Comparison of ENCODE assay signal across 31 cellular contexts in the genomic region with DNA sequence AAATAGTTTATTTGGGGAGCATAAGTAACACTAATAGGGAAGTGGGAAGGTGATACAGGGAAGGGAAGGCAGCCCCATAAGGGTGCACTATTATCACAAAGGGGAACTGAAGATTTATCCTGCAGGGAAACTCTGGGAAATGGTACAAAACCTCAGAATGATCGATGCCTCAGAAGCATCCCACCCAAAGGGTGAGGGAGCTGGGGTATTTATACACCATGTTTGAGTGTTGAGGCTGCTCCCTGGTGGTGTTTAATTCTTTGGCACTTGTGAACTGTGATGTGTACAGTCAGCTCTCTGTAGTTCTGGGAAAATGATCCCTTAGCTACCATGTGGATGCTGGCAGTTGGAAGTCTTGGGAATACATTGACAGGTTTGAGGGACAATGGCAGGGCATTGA.
"Had no signal": no experiment of that assay in that cellular context is flagged by ENCODE, and none has a peak within 500 bp of the region (broad histone marks: within the 10 kb centered on the region; RNA-seq: fewer than 3 reads in every experiment).

No MANE protein-coding gene starts in this region.

- H3K9me3 Mint-ChIP-seq: activated CD4-positive, alpha-beta memory T cell treated with anti-CD3 and anti-CD28 coated beads for 36 hours; activated CD4-positive, alpha-beta T cell treated with anti-CD3 and anti-CD28 coated beads, Interleukin-2, amount 10 ng/mL, durations not matched to agents 24 days and 14 days; activated naive CD4-positive, alpha-beta T cell treated with anti-CD3 and anti-CD28 coated beads, Interleukin-2, amount 10 ng/mL, durations not matched to agents 7 days and 5 days; activated naive CD4-positive, alpha-beta T cell treated with anti-CD3 and anti-CD28 coated beads, Interleukin-2, amount 50 U/mL, for 72 hours; activated T-cell treated with anti-CD3 and anti-CD28 coated beads, Interleukin-2, amount 50 U/mL, for 24 hours; activated T-cell treated with anti-CD3 and anti-CD28 coated beads, Interleukin-2, amount 50 U/mL, for 72 hours; brain; central memory CD8-positive, alpha-beta T cell; dendritic cell treated with granulocyte-macrophage colony-stimulating factor and Interleukin-4, amounts not matched to agents 40 ng/mL and 50 ng/mL, for 4 days; endodermal cell; T-helper 2 cell treated with Interferon-gamma antibody and Interleukin-4, amounts not matched to agents 5 μg/mL and 100 μg/mL, for 36 hours had no signal

- H3K36me3 Mint-ChIP-seq: activated CD4-positive, alpha-beta memory T cell treated with anti-CD3 and anti-CD28 coated beads for 36 hours; activated naive CD4-positive, alpha-beta T cell treated with anti-CD3 and anti-CD28 coated beads, Interleukin-2, amount 10 ng/mL, durations not matched to agents 7 days and 5 days; activated naive CD4-positive, alpha-beta T cell treated with anti-CD3 and anti-CD28 coated beads, Interleukin-2, amount 50 U/mL, for 72 hours; brain had no signal

- H3K27ac ChIP-seq: ascending aorta, breast epithelium, coronary artery, dorsolateral prefrontal cortex had no signal

- DNase-seq: activated CD4-positive, alpha-beta memory T cell treated with anti-CD3 and anti-CD28 coated beads for 36 hours; activated CD4-positive, alpha-beta T cell treated with anti-CD3 and anti-CD28 coated beads for 36 hours; activated CD4-positive, alpha-beta T cell treated with anti-CD3 and anti-CD28 coated beads, Interleukin-2, amount 10 ng/mL, durations not matched to agents 24 days and 14 days; activated CD4-positive, CD25-positive, alpha-beta regulatory T cell; activated CD4-positive, CD25-positive, alpha-beta regulatory T cell treated with anti-CD3 and anti-CD28 coated beads, Interleukin-2, amount 50 U/mL, for 72 hours; activated CD8-positive, alpha-beta T cell treated with anti-CD3 and anti-CD28 coated beads, Interleukin-2, amount 10 ng/mL, durations not matched to agents 7 days and 5 days; activated gamma-delta T cell; activated naive CD4-positive, alpha-beta T cell; activated naive CD4-positive, alpha-beta T cell treated with anti-CD3 and anti-CD28 coated beads, Interleukin-2, amount 10 ng/mL, durations not matched to agents 7 days and 5 days; activated naive CD8-positive, alpha-beta T cell treated with anti-CD3 and anti-CD28 coated beads, Interleukin-2, amount 10 ng/mL, durations not matched to agents 7 days and 5 days; activated T-cell treated with anti-CD3 and anti-CD28 coated beads for 4 hours; activated T-cell treated with anti-CD3 and anti-CD28 coated beads, Interleukin-2, amount 50 U/mL, for 24 hours; activated T-cell treated with anti-CD3 and anti-CD28 coated beads, Interleukin-2, amount 50 U/mL, for 72 hours; dorsolateral prefrontal cortex; effector memory CD4-positive, alpha-beta T cell; endodermal cell; foreskin fibroblast; head of caudate nucleus; hippocampal formation; T-helper 17 cell; T1000 had no signal

- H3K4me3 Mint-ChIP-seq: activated CD4-positive, alpha-beta memory T cell treated with anti-CD3 and anti-CD28 coated beads for 36 hours; activated CD4-positive, alpha-beta T cell treated with anti-CD3 and anti-CD28 coated beads for 36 hours; activated CD4-positive, alpha-beta T cell treated with anti-CD3 and anti-CD28 coated beads, Interleukin-2, amount 10 ng/mL, durations not matched to agents 24 days and 14 days; activated CD8-positive, alpha-beta T cell treated with anti-CD3 and anti-CD28 coated beads, Interleukin-2, amount 10 ng/mL, durations not matched to agents 7 days and 5 days; activated naive CD4-positive, alpha-beta T cell treated with anti-CD3 and anti-CD28 coated beads, Interleukin-2, amount 10 ng/mL, durations not matched to agents 7 days and 5 days; activated naive CD8-positive, alpha-beta T cell treated with anti-CD3 and anti-CD28 coated beads, Interleukin-2, amount 10 ng/mL, durations not matched to agents 7 days and 5 days; activated T-cell treated with anti-CD3 and anti-CD28 coated beads, Interleukin-2, amount 50 U/mL, for 24 hours; activated T-cell treated with anti-CD3 and anti-CD28 coated beads, Interleukin-2, amount 50 U/mL, for 72 hours; brain; central memory CD8-positive, alpha-beta T cell; dendritic cell treated with granulocyte-macrophage colony-stimulating factor and Interleukin-4, amounts not matched to agents 40 ng/mL and 50 ng/mL, for 4 days; endodermal cell; T-helper 17 cell; T-helper 2 cell treated with Interferon-gamma antibody and Interleukin-4, amounts not matched to agents 5 μg/mL and 100 μg/mL, for 36 hours had no signal

- H3K4me3 ChIP-seq: ascending aorta, breast epithelium, coronary artery, dorsolateral prefrontal cortex had no signal

- H3K9me3 ChIP-seq: ascending aorta, breast epithelium had no signal

- H3K27me3 ChIP-seq: ascending aorta, breast epithelium, dorsolateral prefrontal cortex had no signal

- FAIRE-seq: frontal cortex had no signal

- ATAC-seq: activated CD4-positive, alpha-beta T cell treated with anti-CD3 and anti-CD28 coated beads for 36 hours; activated CD8-positive, alpha-beta T cell treated with anti-CD3 and anti-CD28 coated beads, Interleukin-2, amount 10 ng/mL, durations not matched to agents 7 days and 5 days; activated naive CD4-positive, alpha-beta T cell treated with anti-CD3 and anti-CD28 coated beads, Interleukin-2, amount 50 U/mL, for 72 hours; activated T-cell treated with anti-CD3 and anti-CD28 coated beads, Interleukin-2, amount 50 U/mL, for 72 hours; esophagus mucosa; T-helper 17 cell had no signal

- H3K27ac Mint-ChIP-seq: activated CD4-positive, alpha-beta memory T cell treated with anti-CD3 and anti-CD28 coated beads for 36 hours; activated CD4-positive, alpha-beta T cell treated with anti-CD3 and anti-CD28 coated beads for 36 hours; activated CD4-positive, alpha-beta T cell treated with anti-CD3 and anti-CD28 coated beads, Interleukin-2, amount 10 ng/mL, durations not matched to agents 24 days and 14 days; activated CD8-positive, alpha-beta T cell treated with anti-CD3 and anti-CD28 coated beads, Interleukin-2, amount 10 ng/mL, durations not matched to agents 7 days and 5 days; activated naive CD4-positive, alpha-beta T cell treated with anti-CD3 and anti-CD28 coated beads, Interleukin-2, amount 10 ng/mL, durations not matched to agents 7 days and 5 days; activated naive CD4-positive, alpha-beta T cell treated with anti-CD3 and anti-CD28 coated beads, Interleukin-2, amount 50 U/mL, for 72 hours; activated naive CD8-positive, alpha-beta T cell treated with anti-CD3 and anti-CD28 coated beads, Interleukin-2, amount 10 ng/mL, durations not matched to agents 7 days and 5 days; activated T-cell treated with anti-CD3 and anti-CD28 coated beads, Interleukin-2, amount 50 U/mL, for 24 hours; activated T-cell treated with anti-CD3 and anti-CD28 coated beads, Interleukin-2, amount 50 U/mL, for 72 hours; dendritic cell treated with granulocyte-macrophage colony-stimulating factor and Interleukin-4, amounts not matched to agents 40 ng/mL and 50 ng/mL, for 4 days; endodermal cell; T-helper 17 cell; T-helper 2 cell treated with Interferon-gamma antibody and Interleukin-4, amounts not matched to agents 5 μg/mL and 100 μg/mL, for 36 hours had no signal

- H3K36me3 ChIP-seq: ascending aorta, breast epithelium had no signal

- H3K4me1 ChIP-seq: breast epithelium had no signal
